In genomic region chr21:44723177-44724131, GRCh38 we compare ENCODE assay signal across 13 cellular contexts. TPM values are rescaled to one million over a fixed set of nuclear protein-coding genes. Genes with fewer than 3 reads are reported as not detected.
DNase-seq lines count a peak whose midpoint lies in the region; ATAC-seq and TF ChIP-seq lines count a peak whose summit lies in the region.
"Had no signal": no experiment of that assay in that cellular context is flagged by ENCODE, and none has a peak within 500 bp of the region (broad histone marks: within the 10 kb centered on the region; RNA-seq: fewer than 3 reads in every experiment).

No MANE protein-coding gene starts in this region.

- H3K27me3 ChIP-seq in CD8-positive, alpha-beta T cell (ENCODE audit: insufficient read depth, low read length), result no peaks in the 10 kb centered on the region

- H3K4me3 Mint-ChIP-seq in CD8-positive, alpha-beta T cell, result peak overlapping the region; percentile 78
- H3K4me3 Mint-ChIP-seq in brain, result peak overlapping the region in 4 of 5 experiments; percentile 20 to 74 (median 41)
- peak overlapping the region; percentile 62 to 69 (median 67) for H3K4me3 Mint-ChIP-seq in nephron

- peak in 3 of 7 experiments; percentile 29 to 57 (median 41) for DNase-seq in CD8-positive, alpha-beta T cell
- DNase-seq in NCI-H1417 (lab: John Stamatoyannopoulos, UW) (peak in 2 of 3 experiments; percentile 95 to 98), globus pallidus (ENCODE audit: low spot score) (no peak), NCI-H345 treated with DMSO at 0.1 percent for 48 hours (lab: John Stamatoyannopoulos, UW; ENCODE audit: unreplicated experiment) (no peak), NCI-H82 treated with DMSO at 0.1 percent for 48 hours (lab: John Stamatoyannopoulos, UW; ENCODE audit: unreplicated experiment) (no peak)
- DNase-seq: stimulated activated CD4-positive, alpha-beta T cell treated with anti-CD3 and anti-CD28 coated beads, Interleukin-1b, Interleukin-23, amount 100 ng/mL, for 48 hours had no signal

- H3K36me3 Mint-ChIP-seq in CD8-positive, alpha-beta T cell, result no peaks in the 10 kb centered on the region
- H3K36me3 Mint-ChIP-seq in brain, result no peaks in the 10 kb centered on the region
- no peaks in the 10 kb centered on the region for H3K36me3 Mint-ChIP-seq in nephron (ENCODE audit: low read depth)

- POLR2A ChIA-PET in CD8-positive, alpha-beta T cell (lab: Charles Lee), result interaction anchor here (1.7 kb wide), 1 partner anchor 66 kb away, joined by 5 read pairs; the partner anchor contains the start of gene KRTAP12-3

- H3K27me3 Mint-ChIP-seq in CD8-positive, alpha-beta T cell (ENCODE audit: low read depth), result peaks cover 13% of the 10 kb centered on the region
- H3K27me3 Mint-ChIP-seq in brain, result peaks cover 40% of the 10 kb centered on the region
- peaks cover 62% of the 10 kb centered on the region for H3K27me3 Mint-ChIP-seq in nephron (ENCODE audit: low read depth)

- peak overlapping the region; percentile 55 for H3K4me3 ChIP-seq in CD8-positive, alpha-beta T cell (ENCODE audit: low read depth, low read length)
- H3K4me3 ChIP-seq: gastroesophageal sphincter had no signal

- TF ChIP-seq CTCF in CD8-positive, alpha-beta T cell (IDR thresholded peaks at IDR 0.05), result no peak
- TF ChIP-seq CTCF in brain (conservative IDR thresholded peaks at IDR 0.05) (no peak), nephron (IDR thresholded peaks at IDR 0.05; ENCODE audit: unreplicated experiment in 3 of 3) (no peak)

- TF ChIP-seq POLR2A in GM18505 (IDR thresholded peaks at IDR 0.05; ENCODE audit: borderline replicate concordance, extremely low read depth, insufficient read depth, insufficient read length), result no peak

- peak overlapping the region; percentile 32 for H3K27ac Mint-ChIP-seq in CD8-positive, alpha-beta T cell
- peak overlapping the region in 3 of 5 experiments; percentile 52 to 94 (median 71) for H3K27ac Mint-ChIP-seq in brain
- H3K27ac Mint-ChIP-seq in nephron, result peak overlapping the region; percentile 91 to 96 (median 91)

- no peaks in the 10 kb centered on the region for H3K9me3 ChIP-seq in CD8-positive, alpha-beta T cell (ENCODE audit: low read length)
- H3K9me3 ChIP-seq: gastroesophageal sphincter, tibial nerve had no signal

- peak; percentile 55 for ATAC-seq in CD8-positive, alpha-beta T cell
- no peak for ATAC-seq in GM18505 (IDR thresholded peaks at IDR 0.05; ENCODE audit: unreplicated experiment)
- ATAC-seq: gastroesophageal sphincter had no signal

- H3K9me3 Mint-ChIP-seq in CD8-positive, alpha-beta T cell, result no peaks in the 10 kb centered on the region
- peaks cover 0 to 12% (median 0%) of the 10 kb centered on the region in 5 experiments for H3K9me3 Mint-ChIP-seq in brain
- no peaks in the 10 kb centered on the region for H3K9me3 Mint-ChIP-seq in nephron

- CTCF ChIA-PET in CD8-positive, alpha-beta T cell (lab: Charles Lee), result interaction anchor here (0.6 to 3.2 kb wide), 7 partner anchors 16 to 213 kb away, joined by 3 to 13 read pairs (median 4); partner anchors contain the start of gene UBE2G2

- peaks cover 19% of the 10 kb centered on the region for H3K4me1 ChIP-seq in CD8-positive, alpha-beta T cell (ENCODE audit: insufficient read depth, low read length)

- H3K4me1 Mint-ChIP-seq in CD8-positive, alpha-beta T cell (ENCODE audit: low read depth), result peaks cover 12% of the 10 kb centered on the region
- H3K4me1 Mint-ChIP-seq in brain, result peaks cover 11% of the 10 kb centered on the region
- H3K4me1 Mint-ChIP-seq in nephron, result peaks cover 19% of the 10 kb centered on the region

- no peaks in the 10 kb centered on the region for H3K36me3 ChIP-seq in CD8-positive, alpha-beta T cell (ENCODE audit: insufficient read depth, low read length)
- H3K36me3 ChIP-seq: gastroesophageal sphincter, tibial nerve had no signal

- H3K27ac ChIP-seq in CD8-positive, alpha-beta T cell (ENCODE audit: low read depth, low read length), result peak overlapping the region; percentile 15
- H3K27ac ChIP-seq: gastroesophageal sphincter, tibial nerve had no signal

- intact Hi-C loops in CD8-positive, alpha-beta T cell (cut with DNase I, micrococcal nuclease), result loop anchor here in 1 of 2 experiments (10.0 kb wide), 1 partner anchor 179 kb away; the partner anchor contains the start of gene KRTAP10-1

RNA-seq across cellular contexts. Expression of gene TSPEAR, which starts 12.1 kb away (rescaled TPM):
- total RNA-seq in CD8-positive, alpha-beta T cell, result not detected
- 2.4 TPM for polyA plus RNA-seq in brain (ENCODE audit: insufficient read depth, low read depth, low replicate concordance)
- total RNA-seq: gastroesophageal sphincter, MCF 10A, RPMI7951, tibial nerve had no signal

RNA-seq across cellular contexts. Expression of gene KRTAP10-12, which starts 26.5 kb away (rescaled TPM):
- total RNA-seq in CD8-positive, alpha-beta T cell, result not detected
- polyA plus RNA-seq in brain (ENCODE audit: insufficient read depth, low read depth, low replicate concordance), result not detected
- total RNA-seq: gastroesophageal sphincter, MCF 10A, RPMI7951, tibial nerve had no signal

RNA-seq across cellular contexts. Expression of gene KRTAP12-1, which starts 41.5 kb away (rescaled TPM):
- total RNA-seq in CD8-positive, alpha-beta T cell, result not detected
- polyA plus RNA-seq in brain (ENCODE audit: insufficient read depth, low read depth, low replicate concordance), result 0.93 TPM
- total RNA-seq: gastroesophageal sphincter, MCF 10A, RPMI7951, tibial nerve had no signal

RNA-seq across cellular contexts. Expression of gene KRTAP12-2, which starts 56.7 kb away (rescaled TPM):
- total RNA-seq in CD8-positive, alpha-beta T cell, result not detected
- polyA plus RNA-seq in brain (ENCODE audit: insufficient read depth, low read depth, low replicate concordance), result not detected
- total RNA-seq: gastroesophageal sphincter, MCF 10A, RPMI7951, tibial nerve had no signal

Comparison
In these comparisons a context has a peak if more than half of its experiments do, and no peak if none do; other contexts are left out.
1. DNase-seq: peak in NCI-H1417 (2 of 3); none in globus pallidus (single experiment), NCI-H345 treated with DMSO at 0.1 percent for 48 hours (single experiment) and NCI-H82 treated with DMSO at 0.1 percent for 48 hours (single experiment).
2. H3K27ac Mint-ChIP-seq: peak in every context shown above with its lines; median percentile 91 in nephron; 71 in brain; 32 in CD8-positive, alpha-beta T cell.
3. Peak in every context shown above with its lines, with median percentiles within 50 percentile points of each other: H3K4me3 Mint-ChIP-seq.